ENCODE assay signal across 9 cellular contexts in the genomic region with DNA sequence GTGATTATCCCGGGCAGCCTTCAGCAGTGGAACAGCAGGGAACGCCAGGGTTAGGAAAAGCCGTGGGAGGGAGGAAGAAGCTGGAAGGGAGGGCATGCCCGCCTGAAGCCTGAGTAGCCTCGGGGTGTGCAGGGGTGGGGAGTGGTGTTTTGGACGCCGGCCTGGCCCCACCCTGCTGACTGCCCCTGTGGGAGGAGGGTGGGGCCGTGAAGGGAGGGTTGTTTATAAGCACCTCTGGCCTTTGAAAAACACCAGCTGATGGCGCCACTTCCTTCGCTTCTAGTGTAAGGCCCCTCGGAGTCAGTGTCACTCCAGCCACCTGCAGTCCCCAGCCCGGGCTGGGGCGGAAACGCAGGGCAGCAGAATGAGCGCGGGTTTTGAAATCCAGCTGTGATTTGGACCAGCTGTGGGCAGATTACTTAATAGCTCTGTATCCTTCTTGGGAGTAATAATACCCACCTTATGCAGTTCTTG. TPM values are rescaled to one million over a fixed set of nuclear protein-coding genes. Genes with fewer than 3 reads are reported as not detected.
DNase-seq lines count a peak whose midpoint lies in the region; ATAC-seq and TF ChIP-seq lines count a peak whose summit lies in the region.
"Had no signal": no experiment of that assay in that cellular context is flagged by ENCODE, and none has a peak within 500 bp of the region (broad histone marks: within the 10 kb centered on the region; RNA-seq: fewer than 3 reads in every experiment).

No MANE protein-coding gene starts in this region.

- 0 out of 2 replicates have a peak, but pooled peaks cover 4% of the 10 kb centered on the region for H3K4me1 ChIP-seq in GM23338 (ENCODE audit: insufficient read depth)
- no peaks in the 10 kb centered on the region for H3K4me1 ChIP-seq in SJCRH30
- H3K4me1 ChIP-seq in heart left ventricle = peaks cover 0 to 16% (median 5%) of the 10 kb centered on the region in 12 donors
- H3K4me1 ChIP-seq in BE2C = no peaks in the 10 kb centered on the region

- peak overlapping the region; percentile 74 for H3K4me2 ChIP-seq in GM23338

- H3K4me3 Mint-ChIP-seq in GM23338 = peak overlapping the region; percentile 58

- no peaks in the 10 kb centered on the region for H3K9me3 Mint-ChIP-seq in GM23338

- no peaks in the 10 kb centered on the region; the same call in 1 of the 2 replicates for H3K27me3 ChIP-seq in GM23338 (ENCODE audit: insufficient read depth)
- no peaks in the 10 kb centered on the region for H3K27me3 ChIP-seq in SJCRH30
- peaks cover 0 to 17% (median 0%) of the 10 kb centered on the region in 9 donors for H3K27me3 ChIP-seq in heart left ventricle
- H3K27me3 ChIP-seq in BE2C = peaks cover 11% of the 10 kb centered on the region; the same call in 1 of the 2 replicates

- no peaks in the 10 kb centered on the region for H3K36me3 Mint-ChIP-seq in GM23338 (ENCODE audit: low read depth)
- H3K36me3 Mint-ChIP-seq: brain had no signal

- peak overlapping the region; percentile 95 for H2AFZ ChIP-seq in GM23338

- TF ChIP-seq POLR2A in heart left ventricle (IDR thresholded peaks at IDR 0.05) = no peak

- H3K36me3 ChIP-seq in GM23338 (ENCODE audit: insufficient read depth) (no peaks in the 10 kb centered on the region), SJCRH30 (no peaks in the 10 kb centered on the region), heart left ventricle (no peaks in the 10 kb centered on the region), BE2C (no peaks in the 10 kb centered on the region)

- no peaks in the 10 kb centered on the region for H3K9me3 ChIP-seq in SJCRH30 (replicated peaks)
- no peaks in the 10 kb centered on the region for H3K9me3 ChIP-seq in heart left ventricle
- H3K9me3 ChIP-seq in BE2C = no peaks in the 10 kb centered on the region; the same call in 1 of the 2 replicates

- WGBS in heart left ventricle, 4 donors = 9 to 14% (median 12%) methylated on average over 14 to 16 of the region's 16 CpGs

- H3K4me3 ChIP-seq in GM23338 (peak overlapping the region; percentile 49), SJCRH30 (no peak overlapping the region), heart left ventricle (peak overlapping the region in 9 of 12 donors; percentile 3 to 34 (median 18)), BE2C (ENCODE audit: low read depth, low read length) (no peak overlapping the region)

- H3K27me3 Mint-ChIP-seq in GM23338 (ENCODE audit: insufficient read depth, low read depth, poor library complexity) = peaks cover 5% of the 10 kb centered on the region

- intact Hi-C loops in heart left ventricle (cut with DNase I) (no loop called here), sciatic nerve (cut with DNase I) (no loop called here)

- H3K9me2 ChIP-seq in GM23338 (ENCODE audit: insufficient read depth) = no peaks in the 10 kb centered on the region

- H3K27ac Mint-ChIP-seq in GM23338 = no peak overlapping the region
- H3K27ac Mint-ChIP-seq: brain had no signal

- peaks cover 9% of the 10 kb centered on the region for H3K4me1 Mint-ChIP-seq in GM23338

- H3K27ac ChIP-seq in GM23338 (ENCODE audit: low read depth) (no peak overlapping the region), SJCRH30 (no peak overlapping the region), heart left ventricle (no peak overlapping the region)

- H3K79me2 ChIP-seq in GM23338 (replicated peaks; ENCODE audit: insufficient read depth) = no peaks in the 10 kb centered on the region

- H3F3A ChIP-seq in GM23338 (replicated peaks; ENCODE audit: low read depth) = no peaks in the 10 kb centered on the region

- DNase-seq in GM23338 (ENCODE audit: low spot score) (peak; percentile 87), SJCRH30 (peak; percentile 9 to 24), heart left ventricle (peak; percentile 20 to 62 (median 40)), sciatic nerve (ENCODE audit: low spot score) (peak; percentile 82), BE2C (no peak), NCI-H524 treated with DMSO at 0.1 percent for 48 hours (lab: John Stamatoyannopoulos, UW) (no peak), anterior cingulate cortex (lab: John Stamatoyannopoulos, UW) (no peak)

- H4K20me1 ChIP-seq in GM23338 (replicated peaks; ENCODE audit: insufficient read depth) = no peaks in the 10 kb centered on the region

- peak; percentile 96 for ATAC-seq in GM23338
- peak; percentile 17 to 89 (median 88) for ATAC-seq in heart left ventricle
- ATAC-seq in sciatic nerve = peak; percentile 95
- ATAC-seq in HG02852 (IDR thresholded peaks at IDR 0.05; ENCODE audit: unreplicated experiment) = no peak

- TF ChIP-seq CTCF in GM23338 (conservative IDR thresholded peaks at IDR 0.05; ENCODE audit: low read depth in 2 of 2) (peak; percentile 44 to 77), heart left ventricle (IDR thresholded peaks at IDR 0.05) (peak in 2 of 12 donors; percentile 13 to 19), BE2C (IDR thresholded peaks at IDR 0.05; ENCODE audit: low read depth, low read length) (no peak)

TF ChIP-seq in GM23338, 12 proteins besides CTCF, POLR2A, EP300 and RAD21:
- TF ChIP-seq, protein P1, sequence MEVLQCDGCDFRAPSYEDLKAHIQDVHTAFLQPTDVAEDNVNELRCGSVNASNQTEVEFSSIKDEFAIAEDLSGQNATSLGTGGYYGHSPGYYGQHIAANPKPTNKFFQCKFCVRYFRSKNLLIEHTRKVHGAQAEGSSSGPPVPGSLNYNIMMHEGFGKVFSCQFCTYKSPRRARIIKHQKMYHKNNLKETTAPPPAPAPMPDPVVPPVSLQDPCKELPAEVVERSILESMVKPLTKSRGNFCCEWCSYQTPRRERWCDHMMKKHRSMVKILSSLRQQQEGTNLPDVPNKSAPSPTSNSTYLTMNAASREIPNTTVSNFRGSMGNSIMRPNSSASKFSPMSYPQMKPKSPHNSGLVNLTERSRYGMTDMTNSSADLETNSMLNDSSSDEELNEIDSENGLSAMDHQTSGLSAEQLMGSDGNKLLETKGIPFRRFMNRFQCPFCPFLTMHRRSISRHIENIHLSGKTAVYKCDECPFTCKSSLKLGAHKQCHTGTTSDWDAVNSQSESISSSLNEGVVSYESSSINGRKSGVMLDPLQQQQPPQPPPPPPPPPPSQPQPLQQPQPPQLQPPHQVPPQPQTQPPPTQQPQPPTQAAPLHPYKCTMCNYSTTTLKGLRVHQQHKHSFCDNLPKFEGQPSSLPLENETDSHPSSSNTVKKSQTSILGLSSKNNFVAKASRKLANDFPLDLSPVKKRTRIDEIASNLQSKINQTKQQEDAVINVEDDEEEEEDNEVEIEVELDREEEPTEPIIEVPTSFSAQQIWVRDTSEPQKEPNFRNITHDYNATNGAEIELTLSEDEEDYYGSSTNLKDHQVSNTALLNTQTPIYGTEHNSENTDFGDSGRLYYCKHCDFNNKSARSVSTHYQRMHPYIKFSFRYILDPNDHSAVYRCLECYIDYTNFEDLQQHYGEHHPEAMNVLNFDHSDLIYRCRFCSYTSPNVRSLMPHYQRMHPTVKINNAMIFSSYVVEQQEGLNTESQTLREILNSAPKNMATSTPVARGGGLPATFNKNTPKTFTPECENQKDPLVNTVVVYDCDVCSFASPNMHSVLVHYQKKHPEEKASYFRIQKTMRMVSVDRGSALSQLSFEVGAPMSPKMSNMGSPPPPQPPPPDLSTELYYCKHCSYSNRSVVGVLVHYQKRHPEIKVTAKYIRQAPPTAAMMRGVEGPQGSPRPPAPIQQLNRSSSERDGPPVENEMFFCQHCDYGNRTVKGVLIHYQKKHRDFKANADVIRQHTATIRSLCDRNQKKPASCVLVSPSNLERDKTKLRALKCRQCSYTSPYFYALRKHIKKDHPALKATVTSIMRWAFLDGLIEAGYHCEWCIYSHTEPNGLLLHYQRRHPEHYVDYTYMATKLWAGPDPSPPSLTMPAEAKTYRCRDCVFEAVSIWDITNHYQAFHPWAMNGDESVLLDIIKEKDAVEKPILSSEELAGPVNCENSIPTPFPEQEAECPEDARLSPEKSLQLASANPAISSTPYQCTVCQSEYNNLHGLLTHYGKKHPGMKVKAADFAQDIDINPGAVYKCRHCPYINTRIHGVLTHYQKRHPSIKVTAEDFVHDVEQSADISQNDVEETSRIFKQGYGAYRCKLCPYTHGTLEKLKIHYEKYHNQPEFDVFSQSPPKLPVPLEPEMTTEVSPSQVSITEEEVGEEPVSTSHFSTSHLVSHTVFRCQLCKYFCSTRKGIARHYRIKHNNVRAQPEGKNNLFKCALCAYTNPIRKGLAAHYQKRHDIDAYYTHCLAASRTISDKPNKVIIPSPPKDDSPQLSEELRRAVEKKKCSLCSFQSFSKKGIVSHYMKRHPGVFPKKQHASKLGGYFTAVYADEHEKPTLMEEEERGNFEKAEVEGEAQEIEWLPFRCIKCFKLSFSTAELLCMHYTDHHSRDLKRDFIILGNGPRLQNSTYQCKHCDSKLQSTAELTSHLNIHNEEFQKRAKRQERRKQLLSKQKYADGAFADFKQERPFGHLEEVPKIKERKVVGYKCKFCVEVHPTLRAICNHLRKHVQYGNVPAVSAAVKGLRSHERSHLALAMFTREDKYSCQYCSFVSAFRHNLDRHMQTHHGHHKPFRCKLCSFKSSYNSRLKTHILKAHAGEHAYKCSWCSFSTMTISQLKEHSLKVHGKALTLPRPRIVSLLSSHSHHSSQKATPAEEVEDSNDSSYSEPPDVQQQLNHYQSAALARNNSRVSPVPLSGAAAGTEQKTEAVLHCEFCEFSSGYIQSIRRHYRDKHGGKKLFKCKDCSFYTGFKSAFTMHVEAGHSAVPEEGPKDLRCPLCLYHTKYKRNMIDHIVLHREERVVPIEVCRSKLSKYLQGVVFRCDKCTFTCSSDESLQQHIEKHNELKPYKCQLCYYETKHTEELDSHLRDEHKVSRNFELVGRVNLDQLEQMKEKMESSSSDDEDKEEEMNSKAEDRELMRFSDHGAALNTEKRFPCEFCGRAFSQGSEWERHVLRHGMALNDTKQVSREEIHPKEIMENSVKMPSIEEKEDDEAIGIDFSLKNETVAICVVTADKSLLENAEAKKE (CRISPR knock-in tag; IDR thresholded peaks at IDR 0.05) = no peak
- TF ChIP-seq, protein P2, sequence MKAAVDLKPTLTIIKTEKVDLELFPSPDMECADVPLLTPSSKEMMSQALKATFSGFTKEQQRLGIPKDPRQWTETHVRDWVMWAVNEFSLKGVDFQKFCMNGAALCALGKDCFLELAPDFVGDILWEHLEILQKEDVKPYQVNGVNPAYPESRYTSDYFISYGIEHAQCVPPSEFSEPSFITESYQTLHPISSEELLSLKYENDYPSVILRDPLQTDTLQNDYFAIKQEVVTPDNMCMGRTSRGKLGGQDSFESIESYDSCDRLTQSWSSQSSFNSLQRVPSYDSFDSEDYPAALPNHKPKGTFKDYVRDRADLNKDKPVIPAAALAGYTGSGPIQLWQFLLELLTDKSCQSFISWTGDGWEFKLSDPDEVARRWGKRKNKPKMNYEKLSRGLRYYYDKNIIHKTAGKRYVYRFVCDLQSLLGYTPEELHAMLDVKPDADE (IDR thresholded peaks at IDR 0.05) = 0 out of 2 replicates have a peak, but pooled peaks have one; percentile 14
- TF ChIP-seq ZNF331 (CRISPR knock-in tag; IDR thresholded peaks at IDR 0.05; ENCODE audit: low read depth) = no peak

RNA-seq across cellular contexts. Expression of a gene that starts 52.8 kb away (rescaled TPM):
- 2.8 and 3.1 TPM in 2 replicates for total RNA-seq in GM23338 (2014; rRNA removed; shearing (Covaris generic))
- polyA plus RNA-seq in GM23338 (2016; fragmentation: Nextera tagmentation; extraction: Ambion mirVana) (0.56 and 0.84 TPM in 2 replicates), heart left ventricle (1 to 10 TPM; 1.1 to 2.3 TPM)
- total RNA-seq in SJCRH30 (2014; rRNA removed; shearing (Covaris generic)) = 1.6 and 2.2 TPM in 2 replicates
- total RNA-seq in heart left ventricle (1 to 10 TPM; 1.4 to 5.1 (median 2.9) TPM), sciatic nerve (9.0 TPM)
- polyA plus RNA-seq in BE2C (2012; ENCODE audit: insufficient read depth, insufficient read length, low read depth) = not detected

Comparison
In these comparisons a context has a peak if more than half of its experiments do, and no peak if none do; other contexts are left out.
1. DNase-seq: peak in GM23338 (single experiment), SJCRH30 (2 of 2), heart left ventricle (5 of 5) and sciatic nerve (single experiment); none in BE2C (single experiment), NCI-H524 treated with DMSO at 0.1 percent for 48 hours (single experiment) and anterior cingulate cortex (0 of 58).
2. H3K4me3 ChIP-seq: peak in GM23338 (single experiment) and heart left ventricle (9 of 12); none in SJCRH30 (single experiment) and BE2C (single experiment).